26 cellular contexts compared by ENCODE assay signal in genomic region chr6:134031696-134032255, GRCh38. TPM values are rescaled to one million over a fixed set of nuclear protein-coding genes. Genes with fewer than 3 reads are reported as not detected.
DNase-seq lines count a peak whose midpoint lies in the region; ATAC-seq and TF ChIP-seq lines count a peak whose summit lies in the region.
"Had no signal": no experiment of that assay in that cellular context is flagged by ENCODE, and none has a peak within 500 bp of the region (broad histone marks: within the 10 kb centered on the region; RNA-seq: fewer than 3 reads in every experiment).

No MANE protein-coding gene starts in this region.

- peaks cover 0 to 39% (median 8%) of the 10 kb centered on the region in 12 donors for H3K4me1 ChIP-seq in heart left ventricle

- H3K4me3 ChIP-seq in choroid plexus epithelial cell (ENCODE audit: low read depth, low read length) (no peak overlapping the region), heart left ventricle (no peak overlapping the region)
- H3K4me3 ChIP-seq: lung, neural progenitor cell, SK-N-MC, thoracic aorta had no signal

- TF ChIP-seq CTCF in choroid plexus epithelial cell (conservative IDR thresholded peaks at IDR 0.05; ENCODE audit: low read depth, low read length) = no peak
- no peak for TF ChIP-seq CTCF in heart left ventricle (IDR thresholded peaks at IDR 0.05)

- ATAC-seq in heart left ventricle (no peak), GM18867 (IDR thresholded peaks at IDR 0.05; ENCODE audit: unreplicated experiment) (no peak), GM21825 (IDR thresholded peaks at IDR 0.05; ENCODE audit: unreplicated experiment) (no peak)

- peak; percentile 11 for DNase-seq in GM03348 (ENCODE audit: low spot score)
- DNase-seq in RPMI7951 (ENCODE audit: low read depth) = peak; percentile 41
- peak; percentile 72 for DNase-seq in choroid plexus epithelial cell (ENCODE audit: low read depth)
- peak; percentile 51 for DNase-seq in kidney tubule cell (ENCODE audit: low spot score)
- no peak for DNase-seq in heart left ventricle
- DNase-seq in stimulated activated CD4-positive, alpha-beta T cell treated with anti-CD3 and anti-CD28 coated beads, Interleukin-4, amount 100 ng/mL, for 1 hour = no peak
- DNase-seq: activated CD8-positive, alpha-beta memory T cell treated with anti-CD3 and anti-CD28 coated beads, Interleukin-2, amount 50 U/mL, for 4 hours; activated naive CD8-positive, alpha-beta T cell treated with anti-CD3 and anti-CD28 coated beads for 36 hours; CD4-positive, alpha-beta T cell; cortex of kidney; NCI-H2081; NCI-H510A; NK-92 treated with Interleukin-12 subunit alpha and Interleukin-12 subunit beta, amount 100 ng/mL, for 24 hours; small intestine; stimulated activated CD4-positive, alpha-beta T cell treated with anti-CD3 and anti-CD28 coated beads, Interleukin-4, amount 100 ng/mL, for 24 hours; stimulated activated naive CD4-positive, alpha-beta T cell treated with Interleukin-2 at 50 U/mL for 16 hours; WERI-Rb-1 had no signal

- WGBS in heart left ventricle, 4 donors = 49 to 79% (median 70%) methylated on average over 2 of the region's 2 CpGs

- no peaks in the 10 kb centered on the region for H3K27me3 ChIP-seq in heart left ventricle
- H3K27me3 ChIP-seq: neural progenitor cell had no signal

- intact Hi-C loops in heart left ventricle (cut with DNase I) = no loop called here

- no peaks in the 10 kb centered on the region for H3K9me3 ChIP-seq in heart left ventricle
- H3K9me3 ChIP-seq: thoracic aorta had no signal

- peaks cover 0 to 25% (median 0%) of the 10 kb centered on the region in 9 donors for H3K36me3 ChIP-seq in heart left ventricle
- H3K36me3 ChIP-seq: neural progenitor cell, WERI-Rb-1 had no signal

- H3K27ac ChIP-seq in heart left ventricle = no peak overlapping the region
- H3K27ac ChIP-seq: HL-60, neural progenitor cell, SK-N-MC, thoracic aorta, WERI-Rb-1 had no signal

- no peak for TF ChIP-seq POLR2A in heart left ventricle (IDR thresholded peaks at IDR 0.05)

RNA-seq across cellular contexts. Expression of gene SLC2A12, which starts 20.6 kb away (rescaled TPM):
- 0.88 and 1.6 TPM in 2 replicates for total RNA-seq in RPMI7951 (2014; rRNA removed; shearing (Covaris generic))
- 10 to 100 TPM; 12.3 to 34.1 (median 20.3) TPM for total RNA-seq in heart left ventricle
- 10 to 100 TPM in 1 of 2 donors, 1 to 10 TPM in 1; 5.1 to 10.5 TPM for polyA plus RNA-seq in heart left ventricle
- total RNA-seq: activated T-helper 2 cell treated with anti-CD3 and anti-CD28 coated beads, Interferon-gamma antibody, Interleukin-2, Interleukin-4, amounts not matched to agents 10 μg/mL and 5 μg/mL and 100 μg/mL, durations not matched to agents 14 hours and 24 hours and 36 hours; CD4-positive, alpha-beta T cell; T-helper 2 cell treated with Interferon-gamma antibody and Interleukin-4, amounts not matched to agents 100 ng/mL and 5 ng/mL, for 36 hours had no signal

Comparison
In these comparisons a context has a peak if more than half of its experiments do, and no peak if none do; other contexts are left out.
1. DNase-seq: peak in GM03348 (single experiment), RPMI7951 (single experiment), choroid plexus epithelial cell (single experiment) and kidney tubule cell (single experiment); none in heart left ventricle (0 of 5) and stimulated activated CD4-positive, alpha-beta T cell treated with anti-CD3 and anti-CD28 coated beads, Interleukin-4, amount 100 ng/mL, for 1 hour (single experiment).